Comparison of ENCODE assay signal across 18 cellular contexts in genomic region chr2:199982444-199982843, GRCh38. TPM values are rescaled to one million over a fixed set of nuclear protein-coding genes. Genes with fewer than 3 reads are reported as not detected.
DNase-seq lines count a peak whose midpoint lies in the region; ATAC-seq and TF ChIP-seq lines count a peak whose summit lies in the region.
"Had no signal": no experiment of that assay in that cellular context is flagged by ENCODE, and none has a peak within 500 bp of the region (broad histone marks: within the 10 kb centered on the region; RNA-seq: fewer than 3 reads in every experiment).

No MANE protein-coding gene starts in this region.

- no peak overlapping the region for H2BK120ac ChIP-seq in neuronal stem cell (ENCODE audit: low read depth, low read length)

- no peak overlapping the region for H3K4me2 ChIP-seq in neuronal stem cell (ENCODE audit: insufficient read depth, low read length, poor library complexity, severe bottlenecking)
- H3K4me2 ChIP-seq: KMS-11, SK-N-SH had no signal

- POLR2A ChIA-PET in Panc1 (lab: Charles Lee) = no interaction called here

- ATAC-seq in Panc1 = no peak
- ATAC-seq in HG03565 (IDR thresholded peaks at IDR 0.05; ENCODE audit: unreplicated experiment) = no peak

- no peak overlapping the region for H2BK15ac ChIP-seq in neuronal stem cell (ENCODE audit: low read length)

- H3K36me3 ChIP-seq in Panc1 (ENCODE audit: control insufficient read depth, insufficient read depth, low read length) (no peaks in the 10 kb centered on the region), SJCRH30 (no peaks in the 10 kb centered on the region), neuronal stem cell (replicated peaks in 1 of 2; ENCODE audit: control insufficient read depth in 2 of 2, insufficient read depth in 2 of 2, low read length in 2 of 2) (no peaks in the 10 kb centered on the region)

- intact Hi-C loops in Panc1 (cut with micrococcal nuclease; ENCODE audit: unreplicated experiment) = loop anchor here (10.0 kb wide), 1 partner anchor 212 kb away; no protein-coding TSS in a partner anchor

- WGBS in neuronal stem cell (ENCODE audit: extremely low coverage in 2 of 2, insufficient read length in 2 of 2, insufficient replicate concordance in 1 of 2), 2 donors = no CpG with 5 or more reads among the region's 3 CpGs

- H3K18ac ChIP-seq in neuronal stem cell (ENCODE audit: low read length) = no peak overlapping the region

- BruUV-seq in Panc1 (replicated peaks; lab: Mats Ljungman, UMichigan) = no TSS peak

- no peak overlapping the region for H3K9ac ChIP-seq in neuronal stem cell (ENCODE audit: low read depth, low read length, poor library complexity)
- H3K9ac ChIP-seq: KMS-11, SK-N-SH had no signal

- H3K4me3 ChIP-seq in Panc1 (ENCODE audit: low read depth in 2 of 2, low read length in 2 of 2) (no peak overlapping the region), SJCRH30 (no peak overlapping the region), neuronal stem cell (ENCODE audit: low read length in 2 of 2) (no peak overlapping the region)

- H2BK12ac ChIP-seq in neuronal stem cell (ENCODE audit: low read length) = no peak overlapping the region

- no peak overlapping the region for H4K91ac ChIP-seq in neuronal stem cell (ENCODE audit: low read depth, low read length, poor library complexity)

- DNase-seq in Panc1 (ENCODE audit: low read depth, low spot score) = no peak
- DNase-seq in SJCRH30 = no peak
- no peak for DNase-seq in epithelial cell of prostate (ENCODE audit: low read depth, low spot score)
- no peak for DNase-seq in neuronal stem cell (ENCODE audit: low spot score)
- no peak for DNase-seq in mesenteric fat pad (ENCODE audit: low spot score)
- no peak for DNase-seq in activated gamma-delta T cell (lab: John Stamatoyannopoulos, UW)
- DNase-seq: ACHN; GOT3; NCI-H1417 treated with DMSO at 0.1 percent for 48 hours; NCI-H187 treated with DMSO at 0.1 percent for 48 hours; NCI-H345; NCI-H524 treated with DMSO at 0.1 percent for 48 hours; NK-92 treated with Interleukin-12 subunit alpha and Interleukin-12 subunit beta, amount 100 ng/mL, for 24 hours; SHP77; SK-N-SH had no signal

- H2AFZ ChIP-seq in neuronal stem cell (ENCODE audit: low read length) = peak overlapping the region; percentile 74

- no peak overlapping the region for H4K8ac ChIP-seq in neuronal stem cell (ENCODE audit: low read depth, low read length)

- H3K27ac ChIP-seq in Panc1 (ENCODE audit: low read length) (peak overlapping the region; percentile 37; the same call in 1 of the 2 replicates), SJCRH30 (0 out of 2 replicates have a peak overlapping the region, but pooled peaks have one; percentile 1), epithelial cell of prostate (peak overlapping the region; percentile 34), neuronal stem cell (replicated peaks; ENCODE audit: low read length) (no peak overlapping the region)
- H3K27ac ChIP-seq: C4-2B, KMS-11 had no signal

- H3K9me3 ChIP-seq in Panc1 (ENCODE audit: control insufficient read depth, insufficient read depth, low read depth, low read length) = no peaks in the 10 kb centered on the region
- H3K9me3 ChIP-seq in SJCRH30 (replicated peaks) = no peaks in the 10 kb centered on the region
- no peaks in the 10 kb centered on the region for H3K9me3 ChIP-seq in neuronal stem cell (replicated peaks in 1 of 2; ENCODE audit: control insufficient read depth in 2 of 2, insufficient read depth in 1 of 2, low read depth in 1 of 2, low read length in 2 of 2)
- H3K9me3 ChIP-seq: SK-N-SH had no signal

- in situ Hi-C loops in Panc1 (cut with HindIII; ENCODE audit: low pct_unique_long_range_greater_than_20kb, low sequenced_read_pairs) = no loop called here

- TF ChIP-seq CTCF in Panc1 (IDR thresholded peaks at IDR 0.05) = no peak

- no peak overlapping the region for H3K14ac ChIP-seq in neuronal stem cell (ENCODE audit: low read length)

- no peak overlapping the region for H2BK5ac ChIP-seq in neuronal stem cell (ENCODE audit: low read length)

- H3K27me3 ChIP-seq in Panc1 (ENCODE audit: control insufficient read depth, insufficient read depth, low read length) = no peaks in the 10 kb centered on the region
- H3K27me3 ChIP-seq in SJCRH30 = no peaks in the 10 kb centered on the region
- no peaks in the 10 kb centered on the region for H3K27me3 ChIP-seq in neuronal stem cell (ENCODE audit: control insufficient read depth in 3 of 3, insufficient read depth in 3 of 3, low read depth in 1 of 3, low read length in 3 of 3)

- CTCF ChIA-PET in Panc1 (lab: Charles Lee) = no interaction called here

- H3K23ac ChIP-seq in neuronal stem cell (ENCODE audit: low read depth, low read length, poor library complexity) = no peak overlapping the region

- no peaks in the 10 kb centered on the region for H3K79me1 ChIP-seq in neuronal stem cell (ENCODE audit: low read depth, low read length)

- H3K4me1 ChIP-seq in Panc1 (ENCODE audit: control insufficient read depth, insufficient read depth, low read length) = peaks cover 16% of the 10 kb centered on the region
- peaks cover 43% of the 10 kb centered on the region for H3K4me1 ChIP-seq in SJCRH30
- H3K4me1 ChIP-seq in neuronal stem cell (ENCODE audit: control insufficient read depth in 2 of 2, insufficient read depth in 1 of 2, low read depth in 1 of 2, low read length in 2 of 2) = peaks cover 5 to 14% of the 10 kb centered on the region in 2 donors

- no peak overlapping the region for H3K4ac ChIP-seq in neuronal stem cell (ENCODE audit: low read length)

- H2AK5ac ChIP-seq in neuronal stem cell (ENCODE audit: low read depth, low read length) = no peak overlapping the region

RNA-seq across cellular contexts. Expression of gene MAIP1, which starts 27.1 kb away (rescaled TPM):
- total RNA-seq in Panc1 (2021; ENCODE audit: unreplicated experiment) (20.9 TPM), mesenteric fat pad (19.3 TPM)
- 18.7 TPM for polyA plus RNA-seq in Panc1 (2012; ENCODE audit: insufficient read length)
- total RNA-seq in SJCRH30 (2014; rRNA removed; shearing (Covaris generic)) = 26.9 and 31.1 TPM in 2 replicates
- polyA plus RNA-seq in neuronal stem cell (2013, experiment 1 of 2) = 13.9 TPM
- polyA plus RNA-seq in neuronal stem cell (2013, experiment 2 of 2) = 14.9 TPM

RNA-seq across cellular contexts. Expression of gene TYW5, which starts 27.2 kb away (rescaled TPM):
- 7.1 TPM for total RNA-seq in Panc1 (2021; ENCODE audit: unreplicated experiment)
- 4.6 TPM for polyA plus RNA-seq in Panc1 (2012; ENCODE audit: insufficient read length)
- total RNA-seq in SJCRH30 (2014; rRNA removed; shearing (Covaris generic)) = 9.8 and 11.8 TPM in 2 replicates
- polyA plus RNA-seq in neuronal stem cell (2013, experiment 1 of 2) = 5.3 TPM
- 6.0 TPM for polyA plus RNA-seq in neuronal stem cell (2013, experiment 2 of 2)
- total RNA-seq in mesenteric fat pad = 4.7 TPM
